ENCODE assay signal across 27 cellular contexts in genomic region chr17:36468903-36469635, GRCh38. TPM values are rescaled to one million over a fixed set of nuclear protein-coding genes. Genes with fewer than 3 reads are reported as not detected.
DNase-seq lines count a peak whose midpoint lies in the region; ATAC-seq, FAIRE-seq and TF ChIP-seq lines count a peak whose summit lies in the region.
"Had no signal": no experiment of that assay in that cellular context is flagged by ENCODE, and none has a peak within 500 bp of the region (broad histone marks: within the 10 kb centered on the region; RNA-seq: fewer than 3 reads in every experiment).

No MANE protein-coding gene starts in this region.

- DNase-seq in Ammon's horn (ENCODE audit: low spot score), result peak; percentile 20
- peak; percentile 7 for DNase-seq in Daoy (ENCODE audit: low read depth)
- DNase-seq in NCI-H2171 treated with DMSO at 0.1 percent for 48 hours (lab: John Stamatoyannopoulos, UW), result peak; percentile 47
- DNase-seq in kidney, result peak; percentile 41
- DNase-seq in activated naive CD4-positive, alpha-beta T cell treated with anti-CD3 and anti-CD28 coated beads, Interleukin-2, amount 50 U/mL, for 72 hours (ENCODE audit: low spot score in 2 of 2), result no peak
- DNase-seq in epidermal melanocyte (ENCODE audit: insufficient read length, low spot score), result no peak
- DNase-seq: activated CD4-positive, alpha-beta T cell treated with anti-CD3 and anti-CD28 coated beads for 4 hours; activated CD8-positive, alpha-beta memory T cell treated with anti-CD3 and anti-CD28 coated beads for 24 hours; activated T-cell treated with anti-CD3 and anti-CD28 coated beads, Interleukin-2, amount 50 U/mL, for 24 hours; adrenal gland; gastrocnemius medialis; hippocampal formation; Kasumi-1; MV-4-11; NCI-H2081; right lobe of liver; SK-N-SH; stimulated activated naive CD4-positive, alpha-beta T cell treated with Interleukin-2 at 50 U/mL for 16 hours had no signal

- no peak for ATAC-seq in activated naive CD4-positive, alpha-beta T cell treated with anti-CD3 and anti-CD28 coated beads, Interleukin-2, amount 50 U/mL, for 72 hours
- no peak for ATAC-seq in HG02973 (IDR thresholded peaks at IDR 0.05; ENCODE audit: unreplicated experiment)
- no peak for ATAC-seq in GM19455 (IDR thresholded peaks at IDR 0.05; ENCODE audit: unreplicated experiment)
- ATAC-seq: gastrocnemius medialis; GM12878; natural killer cell treated with Interleukin-12 subunit alpha and Interleukin-12 subunit beta and Interleukin-15 and Interleukin-18, amount 100 ng/mL, for 72 hours; right lobe of liver had no signal

- H3K9me3 ChIP-seq in kidney (ENCODE audit: control insufficient read depth in 1 of 2, low read length in 2 of 2), result no peaks in the 10 kb centered on the region
- H3K9me3 ChIP-seq: adrenal gland, esophagus muscularis mucosa, gastrocnemius medialis, HAP-1, right lobe of liver, SK-N-SH, thoracic aorta had no signal

- intact Hi-C loops in kidney (cut with DNase I), result no loop called here

- H3K4me3 ChIP-seq in kidney (ENCODE audit: low read length in 2 of 2), result peak overlapping the region in 1 of 2 donors; percentile 9
- H3K4me3 ChIP-seq: adrenal gland, esophagus muscularis mucosa, gastrocnemius medialis, GM12878, HAP-1, right lobe of liver, thoracic aorta had no signal

- H3K27ac ChIP-seq in kidney (ENCODE audit: low read depth in 2 of 2, low read length in 2 of 2), result no peak overlapping the region
- H3K27ac ChIP-seq: adrenal gland, esophagus muscularis mucosa, gastrocnemius medialis, parathyroid adenoma, right lobe of liver, thoracic aorta had no signal

- no peaks in the 10 kb centered on the region for H3K36me3 Mint-ChIP-seq in activated naive CD4-positive, alpha-beta T cell treated with anti-CD3 and anti-CD28 coated beads, Interleukin-2, amount 50 U/mL, for 72 hours
- H3K36me3 Mint-ChIP-seq: brain; natural killer cell treated with Interleukin-12 subunit alpha and Interleukin-12 subunit beta and Interleukin-15 and Interleukin-18, amount 100 ng/mL, for 72 hours had no signal

- TF ChIP-seq CTCF in kidney (IDR thresholded peaks at IDR 0.05; ENCODE audit: borderline replicate concordance, extremely low read depth, insufficient read depth), result no peak

- H3K36me3 ChIP-seq in kidney (ENCODE audit: control insufficient read depth in 1 of 2, insufficient read depth in 2 of 2, low read length in 2 of 2), result no peaks in the 10 kb centered on the region
- H3K36me3 ChIP-seq: adrenal gland, esophagus muscularis mucosa, gastrocnemius medialis, HAP-1, right lobe of liver, thoracic aorta had no signal

- H3K9me3 Mint-ChIP-seq in activated naive CD4-positive, alpha-beta T cell treated with anti-CD3 and anti-CD28 coated beads, Interleukin-2, amount 50 U/mL, for 72 hours, result no peaks in the 10 kb centered on the region
- H3K9me3 Mint-ChIP-seq: activated T-cell treated with anti-CD3 and anti-CD28 coated beads, Interleukin-2, amount 50 U/mL, for 24 hours; natural killer cell treated with Interleukin-12 subunit alpha and Interleukin-12 subunit beta and Interleukin-15 and Interleukin-18, amount 100 ng/mL, for 72 hours had no signal

- H3K4me1 ChIP-seq in kidney (ENCODE audit: control insufficient read depth in 1 of 2, insufficient read depth in 1 of 2, low read depth in 1 of 2, low read length in 2 of 2), result no peaks in the 10 kb centered on the region
- H3K4me1 ChIP-seq: adrenal gland, gastrocnemius medialis, HAP-1, parathyroid adenoma, right lobe of liver had no signal

- no peak overlapping the region for H3K9ac ChIP-seq in kidney (ENCODE audit: low read length in 2 of 2)
- H3K9ac ChIP-seq: parathyroid adenoma, SK-N-SH had no signal

- no peak for FAIRE-seq in kidney (lab: Jason Lieb, UNC)
- FAIRE-seq: GM12878 had no signal

- no peak overlapping the region for H3K27ac Mint-ChIP-seq in activated naive CD4-positive, alpha-beta T cell treated with anti-CD3 and anti-CD28 coated beads, Interleukin-2, amount 50 U/mL, for 72 hours
- H3K27ac Mint-ChIP-seq: activated T-cell treated with anti-CD3 and anti-CD28 coated beads, Interleukin-2, amount 50 U/mL, for 24 hours; brain; natural killer cell treated with Interleukin-12 subunit alpha and Interleukin-12 subunit beta and Interleukin-15 and Interleukin-18, amount 100 ng/mL, for 72 hours had no signal

RNA-seq across cellular contexts. Expression of gene ZNHIT3, which starts 17.4 kb away (rescaled TPM):
- total RNA-seq in Daoy (2014; rRNA removed; shearing (Covaris generic)), result 56.0 and 61.0 TPM in 2 replicates
- 25.4 TPM for total RNA-seq in kidney
- 60.9 TPM for polyA plus RNA-seq in kidney (ENCODE audit: insufficient read depth, low read depth, low replicate concordance)
- 10 to 100 TPM; 47.4 to 62.3 TPM for total RNA-seq in activated naive CD4-positive, alpha-beta T cell treated with anti-CD3 and anti-CD28 coated beads, Interleukin-2, amount 50 U/mL, for 72 hours

Comparison
In these comparisons a context has a peak if more than half of its experiments do, and no peak if none do; other contexts are left out.
1. DNase-seq: peak in Ammon's horn (single experiment), Daoy (single experiment), NCI-H2171 treated with DMSO at 0.1 percent for 48 hours (single experiment) and kidney (single experiment); none in activated naive CD4-positive, alpha-beta T cell treated with anti-CD3 and anti-CD28 coated beads, Interleukin-2, amount 50 U/mL, for 72 hours (0 of 2) and epidermal melanocyte (single experiment).